21 cellular contexts compared by ENCODE assay signal in genomic region chr7:66517212-66517909, GRCh38.
"Had no signal": no experiment of that assay in that cellular context is flagged by ENCODE, and none has a peak within 500 bp of the region (broad histone marks: within the 10 kb centered on the region; RNA-seq: fewer than 3 reads in every experiment).

No MANE protein-coding gene starts in this region.

- H3K36me3 Mint-ChIP-seq: activated naive CD8-positive, alpha-beta T cell; naive thymus-derived CD4-positive, alpha-beta T cell; stimulated activated memory B cell treated with anti-CD40 and anti-IgM and Interleukin-4, amounts not matched to agents 10 μg/mL and 1 μg/mL and 100 μg/mL, for 72 hours; T-cell had no signal

- H3K4me1 ChIP-seq: adrenal gland, gastrocnemius medialis, left ventricle myocardium inferior, pancreas, transverse colon, uterus had no signal

- H3K27me3 Mint-ChIP-seq: activated naive CD8-positive, alpha-beta T cell; naive thymus-derived CD4-positive, alpha-beta T cell; stimulated activated memory B cell treated with anti-CD40 and anti-IgM and Interleukin-4, amounts not matched to agents 10 μg/mL and 1 μg/mL and 100 μg/mL, for 72 hours; T-cell had no signal

- ATAC-seq: activated CD8-positive, alpha-beta T cell treated with anti-CD3 and anti-CD28 coated beads, Interleukin-2, amount 10 ng/mL, durations not matched to agents 7 days and 5 days; naive thymus-derived CD4-positive, alpha-beta T cell; pancreas; stimulated activated memory B cell treated with anti-CD40 and anti-IgM and Interleukin-4, amounts not matched to agents 10 μg/mL and 1 μg/mL and 100 μg/mL, for 72 hours; T-cell had no signal

- DNase-seq: activated CD4-positive, alpha-beta T cell treated with anti-CD3 and anti-CD28 coated beads for 1 hour; activated CD4-positive, alpha-beta T cell treated with anti-CD3 and anti-CD28 coated beads, Interleukin-2, amount 50 U/mL, for 1 hour; activated CD8-positive, alpha-beta T cell treated with anti-CD3 and anti-CD28 coated beads, Interleukin-2, amount 10 ng/mL, durations not matched to agents 7 days and 5 days; activated gamma-delta T cell treated with Interleukin-2 at 50 U/mL for 16 hours; adrenal gland; effector CD4-positive, alpha-beta T cell; erythroblast; gastrocnemius medialis; hippocampal formation; kidney glomerular epithelial cell; left ventricle myocardium inferior; naive thymus-derived CD4-positive, alpha-beta T cell; pancreas; T-cell; transverse colon; uterus had no signal

- H3K36me3 ChIP-seq: adrenal gland, cardiac muscle cell, gastrocnemius medialis, left ventricle myocardium inferior, pancreas, transverse colon, uterus had no signal

- H3K27me3 ChIP-seq: adrenal gland, cardiac muscle cell, pancreas, transverse colon, uterus had no signal

- H3K4me3 Mint-ChIP-seq: activated CD8-positive, alpha-beta T cell treated with anti-CD3 and anti-CD28 coated beads, Interleukin-2, amount 10 ng/mL, durations not matched to agents 7 days and 5 days; activated naive CD8-positive, alpha-beta T cell; activated T-helper 1 cell treated with anti-CD3 and anti-CD28 coated beads, Interleukin-12 subunit alpha, Interleukin-12 subunit beta, Interleukin-2, Interleukin-4 antibody, amounts not matched to agents 30 ng/mL and 10 ng/mL and 1 ng/mL, durations not matched to agents 14 hours and 24 hours and 36 hours; naive thymus-derived CD4-positive, alpha-beta T cell; stimulated activated memory B cell treated with anti-CD40 and anti-IgM and Interleukin-4, amounts not matched to agents 10 μg/mL and 1 μg/mL and 100 μg/mL, for 72 hours; T-cell; T-helper 2 cell treated with Interferon-gamma antibody and Interleukin-4, amounts not matched to agents 5 μg/mL and 100 μg/mL, for 36 hours had no signal

- H3K27ac ChIP-seq: adrenal gland, cardiac muscle cell, gastrocnemius medialis, left ventricle myocardium inferior, pancreas, transverse colon, uterus had no signal

- H3K4me3 ChIP-seq: adrenal gland, cardiac muscle cell, gastrocnemius medialis, left ventricle myocardium inferior, pancreas, transverse colon, uterus had no signal

- H3K4me1 Mint-ChIP-seq: stimulated activated memory B cell treated with anti-CD40 and anti-IgM and Interleukin-4, amounts not matched to agents 10 μg/mL and 1 μg/mL and 100 μg/mL, for 72 hours had no signal

- H3K9me3 Mint-ChIP-seq: activated T-helper 1 cell treated with anti-CD3 and anti-CD28 coated beads, Interleukin-12 subunit alpha, Interleukin-12 subunit beta, Interleukin-2, Interleukin-4 antibody, amounts not matched to agents 30 ng/mL and 10 ng/mL and 1 ng/mL, durations not matched to agents 14 hours and 24 hours and 36 hours; naive thymus-derived CD4-positive, alpha-beta T cell; stimulated activated memory B cell treated with anti-CD40 and anti-IgM and Interleukin-4, amounts not matched to agents 10 μg/mL and 1 μg/mL and 100 μg/mL, for 72 hours; T-cell; T-helper 2 cell treated with Interferon-gamma antibody and Interleukin-4, amounts not matched to agents 5 μg/mL and 100 μg/mL, for 36 hours had no signal

- H3K27ac Mint-ChIP-seq: activated CD8-positive, alpha-beta T cell treated with anti-CD3 and anti-CD28 coated beads, Interleukin-2, amount 10 ng/mL, durations not matched to agents 7 days and 5 days; activated naive CD8-positive, alpha-beta T cell; activated T-helper 1 cell treated with anti-CD3 and anti-CD28 coated beads, Interleukin-12 subunit alpha, Interleukin-12 subunit beta, Interleukin-2, Interleukin-4 antibody, amounts not matched to agents 30 ng/mL and 10 ng/mL and 1 ng/mL, durations not matched to agents 14 hours and 24 hours and 36 hours; stimulated activated memory B cell treated with anti-CD40 and anti-IgM and Interleukin-4, amounts not matched to agents 10 μg/mL and 1 μg/mL and 100 μg/mL, for 72 hours; T-cell; T-helper 2 cell treated with Interferon-gamma antibody and Interleukin-4, amounts not matched to agents 5 μg/mL and 100 μg/mL, for 36 hours had no signal
